21 cellular contexts compared by ENCODE assay signal in genomic region chr12:7853557-7853956, GRCh38. TPM values are rescaled to one million over a fixed set of nuclear protein-coding genes. Genes with fewer than 3 reads are reported as not detected.
DNase-seq lines count a peak whose midpoint lies in the region; ATAC-seq, FAIRE-seq and TF ChIP-seq lines count a peak whose summit lies in the region.
"Had no signal": no experiment of that assay in that cellular context is flagged by ENCODE, and none has a peak within 500 bp of the region (broad histone marks: within the 10 kb centered on the region; RNA-seq: fewer than 3 reads in every experiment).

No MANE protein-coding gene starts in this region.

- H3K27ac ChIP-seq in astrocyte (ENCODE audit: low read depth, low read length), result no peak overlapping the region
- H3K27ac ChIP-seq in tibial nerve, result no peak overlapping the region
- H3K27ac ChIP-seq: BLaER1 treated with 17β-estradiol and CSF1 and Interleukin-3, amounts not matched to agents 10 nM and 100 nM; HL-60 had no signal

- H4K20me1 ChIP-seq in astrocyte (ENCODE audit: insufficient read depth, low read length), result no peaks in the 10 kb centered on the region
- H4K20me1 ChIP-seq: BLaER1 treated with 17β-estradiol and CSF1 and Interleukin-3, amounts not matched to agents 10 nM and 100 nM had no signal

- no peak overlapping the region for H3K4me2 ChIP-seq in astrocyte (ENCODE audit: low read length)
- H3K4me2 ChIP-seq: BLaER1 treated with 17β-estradiol and CSF1 and Interleukin-3, amounts not matched to agents 10 nM and 100 nM had no signal

- H3K27me3 Mint-ChIP-seq in stimulated activated naive CD8-positive, alpha-beta T cell treated with anti-CD3 and anti-CD28 coated beads, Interleukin-15, amount 100 ng/mL, for 72 hours, result peaks cover 26% of the 10 kb centered on the region
- no peaks in the 10 kb centered on the region for H3K27me3 Mint-ChIP-seq in astrocyte (ENCODE audit: low read depth, unreplicated experiment)
- H3K27me3 Mint-ChIP-seq in type B pancreatic cell, result no peaks in the 10 kb centered on the region

- no peaks in the 10 kb centered on the region for H3K4me1 Mint-ChIP-seq in stimulated activated naive CD8-positive, alpha-beta T cell treated with anti-CD3 and anti-CD28 coated beads, Interleukin-15, amount 100 ng/mL, for 72 hours
- peaks cover 24% of the 10 kb centered on the region for H3K4me1 Mint-ChIP-seq in astrocyte (ENCODE audit: low read depth, unreplicated experiment)
- no peaks in the 10 kb centered on the region for H3K4me1 Mint-ChIP-seq in type B pancreatic cell (ENCODE audit: unreplicated experiment)
- H3K4me1 Mint-ChIP-seq: CD4-positive, CD25-positive, alpha-beta regulatory T cell had no signal

- DNase-seq in stimulated activated naive CD8-positive, alpha-beta T cell treated with anti-CD3 and anti-CD28 coated beads, Interleukin-15, amount 100 ng/mL, for 72 hours, result no peak
- no peak for DNase-seq in stimulated activated naive CD8-positive, alpha-beta T cell treated with anti-CD3 and anti-CD28 coated beads, Interleukin-15, Interleukin-2, amounts not matched to agents 100 U/mL and 50 U/mL, for 24 hours
- DNase-seq in astrocyte (ENCODE audit: low read depth) (no peak), left lobe of liver (ENCODE audit: low spot score) (no peak), type B pancreatic cell (ENCODE audit: extremely low spot score, unreplicated experiment) (no peak), tibial nerve (ENCODE audit: low spot score in 2 of 2) (no peak)
- no peak for DNase-seq in activated CD4-positive, CD25-positive, alpha-beta regulatory T cell (lab: John Stamatoyannopoulos, UW)
- DNase-seq: ACHN; Calu3; CD4-positive, CD25-positive, alpha-beta regulatory T cell; DMS 273 treated with DMSO at 0.1 percent for 48 hours; DMS79; GOT3; HFFc6 had no signal

- no peaks in the 10 kb centered on the region for H3K9me3 Mint-ChIP-seq in stimulated activated naive CD8-positive, alpha-beta T cell treated with anti-CD3 and anti-CD28 coated beads, Interleukin-15, amount 100 ng/mL, for 72 hours
- H3K9me3 Mint-ChIP-seq in astrocyte (ENCODE audit: unreplicated experiment) (no peaks in the 10 kb centered on the region), type B pancreatic cell (no peaks in the 10 kb centered on the region)
- H3K9me3 Mint-ChIP-seq: CD4-positive, CD25-positive, alpha-beta regulatory T cell; HFFc6 had no signal

- no peak for FAIRE-seq in astrocyte (lab: Jason Lieb, UNC)
- FAIRE-seq: GM12891 had no signal

- peak; percentile 60 for ATAC-seq in stimulated activated naive CD8-positive, alpha-beta T cell treated with anti-CD3 and anti-CD28 coated beads, Interleukin-15, amount 100 ng/mL, for 72 hours
- no peak for ATAC-seq in stimulated activated naive CD8-positive, alpha-beta T cell treated with anti-CD3 and anti-CD28 coated beads, Interleukin-15, Interleukin-2, amounts not matched to agents 100 U/mL and 50 U/mL, for 24 hours
- ATAC-seq in left lobe of liver (peak; percentile 12), HG02763 (IDR thresholded peaks at IDR 0.05; ENCODE audit: unreplicated experiment) (no peak)

- H3K4me3 ChIP-seq in astrocyte (ENCODE audit: insufficient read depth, low read depth, low read length) (no peak overlapping the region), tibial nerve (no peak overlapping the region)
- H3K4me3 ChIP-seq: BLaER1 treated with 17β-estradiol and CSF1 and Interleukin-3, amounts not matched to agents 10 nM and 100 nM; HAP-1 had no signal

- H3K4me1 ChIP-seq in astrocyte (ENCODE audit: insufficient read depth, low read length) (peaks cover 7% of the 10 kb centered on the region), tibial nerve (no peaks in the 10 kb centered on the region)
- H3K4me1 ChIP-seq: HAP-1 had no signal

- H3K27ac Mint-ChIP-seq in stimulated activated naive CD8-positive, alpha-beta T cell treated with anti-CD3 and anti-CD28 coated beads, Interleukin-15, amount 100 ng/mL, for 72 hours, result peak overlapping the region in 1 of 2 donors; percentile 21
- H3K27ac Mint-ChIP-seq in astrocyte (ENCODE audit: unreplicated experiment), result peak overlapping the region; percentile 6
- peak overlapping the region; percentile 44 for H3K27ac Mint-ChIP-seq in type B pancreatic cell
- H3K27ac Mint-ChIP-seq: CD4-positive, CD25-positive, alpha-beta regulatory T cell; HFFc6 had no signal

- TF ChIP-seq POLR2A in tibial nerve (IDR thresholded peaks at IDR 0.05), result no peak

- 65 to 70% methylated on average over 2 of the region's 2 CpGs for WGBS in tibial nerve, 2 donors

- H3K9ac ChIP-seq in astrocyte (ENCODE audit: low read length), result no peak overlapping the region
- H3K9ac ChIP-seq: BLaER1 treated with 17β-estradiol and CSF1 and Interleukin-3, amounts not matched to agents 10 nM and 100 nM had no signal

- H3K9me3 ChIP-seq in astrocyte (ENCODE audit: insufficient read depth, low read depth, low read length) (no peaks in the 10 kb centered on the region), tibial nerve (no peaks in the 10 kb centered on the region)
- H3K9me3 ChIP-seq: BLaER1 treated with 17β-estradiol and CSF1 and Interleukin-3, amounts not matched to agents 10 nM and 100 nM; HAP-1 had no signal

- H3K36me3 ChIP-seq in astrocyte (ENCODE audit: insufficient read depth, low read length) (no peaks in the 10 kb centered on the region), tibial nerve (no peaks in the 10 kb centered on the region)
- H3K36me3 ChIP-seq: BLaER1 treated with 17β-estradiol and CSF1 and Interleukin-3, amounts not matched to agents 10 nM and 100 nM; HAP-1 had no signal

- no peak for TF ChIP-seq EP300 in tibial nerve (IDR thresholded peaks at IDR 0.05)

- H3K4me3 Mint-ChIP-seq in stimulated activated naive CD8-positive, alpha-beta T cell treated with anti-CD3 and anti-CD28 coated beads, Interleukin-15, amount 100 ng/mL, for 72 hours, result no peak overlapping the region
- H3K4me3 Mint-ChIP-seq in astrocyte (ENCODE audit: unreplicated experiment) (no peak overlapping the region), type B pancreatic cell (no peak overlapping the region)
- H3K4me3 Mint-ChIP-seq: CD4-positive, CD25-positive, alpha-beta regulatory T cell; HFFc6 had no signal

- H3K36me3 Mint-ChIP-seq in astrocyte (ENCODE audit: low read depth, unreplicated experiment), result peaks cover 2% of the 10 kb centered on the region
- no peaks in the 10 kb centered on the region for H3K36me3 Mint-ChIP-seq in type B pancreatic cell
- H3K36me3 Mint-ChIP-seq: CD4-positive, CD25-positive, alpha-beta regulatory T cell had no signal

- no peak overlapping the region for H2AFZ ChIP-seq in astrocyte (ENCODE audit: low read depth, low read length)

- no peaks in the 10 kb centered on the region for H3K27me3 ChIP-seq in astrocyte (ENCODE audit: insufficient read depth, low read length)
- no peaks in the 10 kb centered on the region for H3K27me3 ChIP-seq in tibial nerve
- H3K27me3 ChIP-seq: BLaER1 treated with 17β-estradiol and CSF1 and Interleukin-3, amounts not matched to agents 10 nM and 100 nM had no signal

- H3K79me2 ChIP-seq in astrocyte (ENCODE audit: insufficient read depth, low read length), result no peaks in the 10 kb centered on the region

- TF ChIP-seq CTCF in astrocyte (IDR thresholded peaks at IDR 0.05; ENCODE audit: insufficient read depth, low read depth, low read length), result no peak
- no peak for TF ChIP-seq CTCF in type B pancreatic cell (conservative IDR thresholded peaks at IDR 0.05)
- TF ChIP-seq CTCF in tibial nerve (IDR thresholded peaks at IDR 0.05), result no peak

RNA-seq across cellular contexts. Expression of gene SLC2A14, which starts 19.2 kb away (rescaled TPM):
- total RNA-seq in astrocyte, result 2.3 and 2.8 TPM in 2 replicates
- 95.3 TPM for total RNA-seq in left lobe of liver
- total RNA-seq in type B pancreatic cell (ENCODE audit: low replicate concordance), result 7.0 and 50.0 TPM in 2 replicates
- total RNA-seq in tibial nerve, result 10 to 100 TPM in 1 of 4 donors, 1 to 10 TPM in 2, not detected in 1; 3.7 to 26.7 (median 4.4) TPM
- total RNA-seq: A172, Calu3, G401 had no signal

Comparison
In these comparisons a context has a peak if more than half of its experiments do, and no peak if none do; other contexts are left out.
1. ATAC-seq: peak in stimulated activated naive CD8-positive, alpha-beta T cell treated with anti-CD3 and anti-CD28 coated beads, Interleukin-15, amount 100 ng/mL, for 72 hours (single experiment) and left lobe of liver (single experiment); none in stimulated activated naive CD8-positive, alpha-beta T cell treated with anti-CD3 and anti-CD28 coated beads, Interleukin-15, Interleukin-2, amounts not matched to agents 100 U/mL and 50 U/mL, for 24 hours (single experiment) and HG02763 (single experiment).